Comparison of ENCODE assay signal across 29 cellular contexts in genomic region chr11:74412733-74413359, GRCh38. TPM values are rescaled to one million over a fixed set of nuclear protein-coding genes. Genes with fewer than 3 reads are reported as not detected.
"Had no signal": no experiment of that assay in that cellular context is flagged by ENCODE, and none has a peak within 500 bp of the region (broad histone marks: within the 10 kb centered on the region; RNA-seq: fewer than 3 reads in every experiment).

No MANE protein-coding gene starts in this region.

- H3K27ac Mint-ChIP-seq: activated CD8-positive, alpha-beta memory T cell treated with anti-CD3 and anti-CD28 coated beads, Interleukin-2, amount 10 ng/mL, durations not matched to agents 7 days and 5 days; activated CD8-positive, alpha-beta T cell treated with anti-CD3 and anti-CD28 coated beads for 36 hours; activated naive CD8-positive, alpha-beta T cell treated with anti-CD3 and anti-CD28 coated beads, Interleukin-2, amount 10 ng/mL, durations not matched to agents 7 days and 5 days; activated T-helper 17 cell treated with anti-CD3 and anti-CD28 coated beads, Interleukin-2, amount 50 U/mL, for 72 hours; endodermal cell; memory B cell; natural killer cell treated with Interleukin-12 subunit alpha and Interleukin-12 subunit beta and Interleukin-15 and Interleukin-18, amount 100 ng/mL, for 72 hours; stimulated activated memory B cell treated with anti-CD40 and anti-IgM and Interleukin-4, amounts not matched to agents 10 μg/mL and 1 μg/mL and 100 μg/mL, for 72 hours had no signal

- H3K4me3 ChIP-seq: cardiac muscle cell, esophagus squamous epithelium, gastroesophageal sphincter, psoas muscle, stomach, suprapubic skin, tibial nerve, vagina had no signal

- H3K27me3 ChIP-seq: cardiac muscle cell, tibial nerve, vagina had no signal

- H3K27ac ChIP-seq: cardiac muscle cell, esophagus squamous epithelium, gastroesophageal sphincter, psoas muscle, stomach, suprapubic skin, tibial nerve, vagina had no signal

- H3K9me3 Mint-ChIP-seq: activated CD8-positive, alpha-beta T cell treated with anti-CD3 and anti-CD28 coated beads for 36 hours; activated naive CD8-positive, alpha-beta T cell treated with anti-CD3 and anti-CD28 coated beads, Interleukin-2, amount 10 ng/mL, durations not matched to agents 7 days and 5 days; activated T-helper 17 cell treated with anti-CD3 and anti-CD28 coated beads, Interleukin-2, amount 50 U/mL, for 72 hours; endodermal cell; memory B cell; natural killer cell treated with Interleukin-12 subunit alpha and Interleukin-12 subunit beta and Interleukin-15 and Interleukin-18, amount 100 ng/mL, for 72 hours; stimulated activated memory B cell treated with anti-CD40 and anti-IgM and Interleukin-4, amounts not matched to agents 10 μg/mL and 1 μg/mL and 100 μg/mL, for 72 hours had no signal

- ATAC-seq: activated CD8-positive, alpha-beta memory T cell treated with anti-CD3 and anti-CD28 coated beads, Interleukin-2, amount 10 ng/mL, durations not matched to agents 7 days and 5 days; activated CD8-positive, alpha-beta T cell treated with anti-CD3 and anti-CD28 coated beads for 36 hours; activated T-helper 17 cell treated with anti-CD3 and anti-CD28 coated beads, Interleukin-2, amount 50 U/mL, for 72 hours; gastroesophageal sphincter; left cardiac atrium; natural killer cell treated with Interleukin-12 subunit alpha and Interleukin-12 subunit beta and Interleukin-15 and Interleukin-18, amount 100 ng/mL, for 72 hours; psoas muscle; right cardiac atrium; stimulated activated memory B cell treated with anti-CD40 and anti-IgM and Interleukin-4, amounts not matched to agents 10 μg/mL and 1 μg/mL and 100 μg/mL, for 72 hours had no signal

- DNase-seq: activated CD4-positive, alpha-beta T cell treated with anti-CD3 and anti-CD28 coated beads for 48 hours; activated CD4-positive, CD25-positive, alpha-beta regulatory T cell; activated CD8-positive, alpha-beta memory T cell treated with anti-CD3 and anti-CD28 coated beads, Interleukin-2, amount 10 ng/mL, durations not matched to agents 7 days and 5 days; activated CD8-positive, alpha-beta T cell treated with anti-CD3 and anti-CD28 coated beads for 36 hours; activated naive CD4-positive, alpha-beta T cell; activated naive CD8-positive, alpha-beta T cell treated with anti-CD3 and anti-CD28 coated beads, Interleukin-2, amount 10 ng/mL, durations not matched to agents 7 days and 5 days; amniotic stem cell; cortex of kidney; endodermal cell; esophagus squamous epithelium; head of caudate nucleus; hypothalamus; left cardiac atrium; psoas muscle; right cardiac atrium; stimulated activated CD4-positive, alpha-beta T cell treated with anti-CD3 and anti-CD28 coated beads, Interleukin-12 subunit alpha, Interleukin-12 subunit beta, amount 100 ng/mL, for 4 hours; stimulated activated CD4-positive, alpha-beta T cell treated with anti-CD3 and anti-CD28 coated beads, Interleukin-1b, Interleukin-23, amount 100 ng/mL, for 48 hours; stomach had no signal

- H3K4me3 Mint-ChIP-seq: activated CD8-positive, alpha-beta memory T cell treated with anti-CD3 and anti-CD28 coated beads, Interleukin-2, amount 10 ng/mL, durations not matched to agents 7 days and 5 days; activated CD8-positive, alpha-beta T cell treated with anti-CD3 and anti-CD28 coated beads for 36 hours; activated naive CD8-positive, alpha-beta T cell treated with anti-CD3 and anti-CD28 coated beads, Interleukin-2, amount 10 ng/mL, durations not matched to agents 7 days and 5 days; activated T-helper 17 cell treated with anti-CD3 and anti-CD28 coated beads, Interleukin-2, amount 50 U/mL, for 72 hours; endodermal cell; memory B cell; natural killer cell treated with Interleukin-12 subunit alpha and Interleukin-12 subunit beta and Interleukin-15 and Interleukin-18, amount 100 ng/mL, for 72 hours; stimulated activated memory B cell treated with anti-CD40 and anti-IgM and Interleukin-4, amounts not matched to agents 10 μg/mL and 1 μg/mL and 100 μg/mL, for 72 hours had no signal

- H3K36me3 ChIP-seq: cardiac muscle cell, esophagus squamous epithelium, gastroesophageal sphincter, stomach, suprapubic skin, tibial nerve, vagina had no signal

- H3K9me3 ChIP-seq: esophagus squamous epithelium, gastroesophageal sphincter, psoas muscle, stomach, suprapubic skin, tibial nerve, vagina had no signal

- H3K4me1 ChIP-seq: psoas muscle had no signal

- H3K36me3 Mint-ChIP-seq: activated CD8-positive, alpha-beta memory T cell treated with anti-CD3 and anti-CD28 coated beads, Interleukin-2, amount 10 ng/mL, durations not matched to agents 7 days and 5 days; activated naive CD8-positive, alpha-beta T cell treated with anti-CD3 and anti-CD28 coated beads, Interleukin-2, amount 10 ng/mL, durations not matched to agents 7 days and 5 days; memory B cell; natural killer cell treated with Interleukin-12 subunit alpha and Interleukin-12 subunit beta and Interleukin-15 and Interleukin-18, amount 100 ng/mL, for 72 hours; stimulated activated memory B cell treated with anti-CD40 and anti-IgM and Interleukin-4, amounts not matched to agents 10 μg/mL and 1 μg/mL and 100 μg/mL, for 72 hours had no signal

- H3K4me1 Mint-ChIP-seq: endodermal cell; memory B cell; stimulated activated memory B cell treated with anti-CD40 and anti-IgM and Interleukin-4, amounts not matched to agents 10 μg/mL and 1 μg/mL and 100 μg/mL, for 72 hours had no signal

RNA-seq across cellular contexts. Expression of gene KCNE3, which starts 54.5 kb away (rescaled TPM):
- total RNA-seq: activated CD8-positive, alpha-beta T cell treated with anti-CD3 and anti-CD28 coated beads for 36 hours; activated T-helper 17 cell treated with anti-CD3 and anti-CD28 coated beads, Interleukin-2, amount 50 U/mL, for 72 hours; osteocyte; T-helper 1 cell treated with Interleukin-12 subunit alpha and Interleukin-12 subunit beta and Interleukin-4 antibody, amounts not matched to agents 30 ng/mL and 1 ng/mL, for 36 hours had no signal
